12 cellular contexts compared by ENCODE assay signal in genomic region chr1:53410100-53410541, GRCh38. TPM values are rescaled to one million over a fixed set of nuclear protein-coding genes. Genes with fewer than 3 reads are reported as not detected.
DNase-seq lines count a peak whose midpoint lies in the region; ATAC-seq and TF ChIP-seq lines count a peak whose summit lies in the region.
"Had no signal": no experiment of that assay in that cellular context is flagged by ENCODE, and none has a peak within 500 bp of the region (broad histone marks: within the 10 kb centered on the region; RNA-seq: fewer than 3 reads in every experiment).

No MANE protein-coding gene starts in this region.

- peaks cover 59% of the 10 kb centered on the region for H3K4me1 Mint-ChIP-seq in T-helper 1 cell treated with Interleukin-12 subunit alpha and Interleukin-12 subunit beta and Interleukin-4 antibody, amounts not matched to agents 30 μg/mL and 1 μg/mL, for 36 hours (ENCODE audit: low read depth)

- no peak for TF ChIP-seq CTCF in foreskin keratinocyte (conservative IDR thresholded peaks at IDR 0.05)

- H3K4me2 ChIP-seq in BLaER1: peak overlapping the region; percentile 86

- H3K9ac ChIP-seq in BLaER1: no peak overlapping the region

- H4K20me1 ChIP-seq in BLaER1: no peaks in the 10 kb centered on the region

- no peak overlapping the region for H3K4me3 Mint-ChIP-seq in T-helper 1 cell treated with Interleukin-12 subunit alpha and Interleukin-12 subunit beta and Interleukin-4 antibody, amounts not matched to agents 30 μg/mL and 1 μg/mL, for 36 hours

- DNase-seq in foreskin keratinocyte (no peak), NCI-H510A (lab: John Stamatoyannopoulos, UW) (no peak), NCI-H524 treated with DMSO at 0.1 percent for 48 hours (lab: John Stamatoyannopoulos, UW) (no peak), NOMO-1 treated with dmso at 0.1 percent for 144 hours (lab: John Stamatoyannopoulos, UW; ENCODE audit: unreplicated experiment) (no peak)
- DNase-seq: Calu3, GOT3, midbrain, MM.1S had no signal

- no peaks in the 10 kb centered on the region for H3K36me3 ChIP-seq in BLaER1

- H3K4me3 ChIP-seq in BLaER1: no peak overlapping the region

- peak overlapping the region; percentile 70 for H3K27ac Mint-ChIP-seq in T-helper 1 cell treated with Interleukin-12 subunit alpha and Interleukin-12 subunit beta and Interleukin-4 antibody, amounts not matched to agents 30 μg/mL and 1 μg/mL, for 36 hours

- 0 out of 2 replicates have a peak overlapping the region, but pooled peaks have one; percentile 62 for H3K27ac ChIP-seq in BLaER1
- H3K27ac ChIP-seq in foreskin keratinocyte: no peak overlapping the region

- peak; percentile 48 for ATAC-seq in GM21529 (IDR thresholded peaks at IDR 0.05; ENCODE audit: unreplicated experiment)
- ATAC-seq in foreskin keratinocyte: peak; percentile 15
- ATAC-seq in GM18873 (IDR thresholded peaks at IDR 0.05; ENCODE audit: low FRiP score, unreplicated experiment): no peak

- H3K9me3 Mint-ChIP-seq in T-helper 1 cell treated with Interleukin-12 subunit alpha and Interleukin-12 subunit beta and Interleukin-4 antibody, amounts not matched to agents 30 μg/mL and 1 μg/mL, for 36 hours: no peaks in the 10 kb centered on the region

- H3K27me3 ChIP-seq in BLaER1 (no peaks in the 10 kb centered on the region), foreskin keratinocyte (peaks cover 35% of the 10 kb centered on the region)

- no peaks in the 10 kb centered on the region for H3K27me3 Mint-ChIP-seq in T-helper 1 cell treated with Interleukin-12 subunit alpha and Interleukin-12 subunit beta and Interleukin-4 antibody, amounts not matched to agents 30 μg/mL and 1 μg/mL, for 36 hours (ENCODE audit: low read depth)

- no peaks in the 10 kb centered on the region for H3K9me3 ChIP-seq in BLaER1

- H3K4me1 ChIP-seq in BLaER1 (peaks cover 32% of the 10 kb centered on the region), foreskin keratinocyte (no peaks in the 10 kb centered on the region)

- H3K36me3 Mint-ChIP-seq in T-helper 1 cell treated with Interleukin-12 subunit alpha and Interleukin-12 subunit beta and Interleukin-4 antibody, amounts not matched to agents 30 μg/mL and 1 μg/mL, for 36 hours (ENCODE audit: low read depth): peaks cover 3% of the 10 kb centered on the region

RNA-seq across cellular contexts. Expression of gene DMRTB1, which starts 49.1 kb away (rescaled TPM):
- total RNA-seq in foreskin keratinocyte: not detected in 2 replicates
- not detected in 2 replicates for polyA plus RNA-seq in foreskin keratinocyte
- total RNA-seq: Calu3 had no signal
